Comparison of ENCODE assay signal across 7 cellular contexts in genomic region chr10:5877041-5877440, GRCh38. TPM values are rescaled to one million over a fixed set of nuclear protein-coding genes. Genes with fewer than 3 reads are reported as not detected.
DNase-seq lines count a peak whose midpoint lies in the region; ATAC-seq and TF ChIP-seq lines count a peak whose summit lies in the region.
"Not testable (repeated sequence)": the region's sequence is repeated elsewhere in the genome, so short reads cannot be mapped to it uniquely, and the experiment has no call there.

No MANE protein-coding gene starts in this region.

- H3K4me3 ChIP-seq in hepatocyte, smooth muscle cell, vagina: not testable (repeated sequence)

- H4K20me1 ChIP-seq in hepatocyte (ENCODE audit: insufficient read depth, poor library complexity, severe bottlenecking); smooth muscle cell (ENCODE audit: low read depth): not testable (repeated sequence)

- H3K9me3 Mint-ChIP-seq in HFFc6; chondrocyte (ENCODE audit: low read depth); mesothelial cell of epicardium: not testable (repeated sequence)

- H3F3A ChIP-seq in smooth muscle cell (ENCODE audit: low read depth) = not testable (repeated sequence)

- not testable (repeated sequence) for TF ChIP-seq POLR2A in vagina (IDR thresholded peaks at IDR 0.05)

- H3K27ac ChIP-seq in hepatocyte (peak overlapping the region; percentile 57), smooth muscle cell (ENCODE audit: low read depth) (peak overlapping the region; percentile 5), vagina (peak overlapping the region; percentile 69)

- H3K9ac ChIP-seq in smooth muscle cell (ENCODE audit: low read depth) = not testable (repeated sequence)

- not testable (repeated sequence) for H3K79me2 ChIP-seq in hepatocyte; smooth muscle cell (ENCODE audit: low read depth)

- not testable (repeated sequence) for H3K9me2 ChIP-seq in hepatocyte (replicated peaks; ENCODE audit: insufficient read depth)

- H3K27ac Mint-ChIP-seq in HFFc6 (peak overlapping the region; percentile 94), chondrocyte (ENCODE audit: unreplicated experiment) (peak overlapping the region; percentile 64), mesothelial cell of epicardium (peak overlapping the region; percentile 12)

- not testable (repeated sequence) for H3K27me3 Mint-ChIP-seq in HFFc6 (ENCODE audit: insufficient read depth); chondrocyte (ENCODE audit: low read depth); mesothelial cell of epicardium (ENCODE audit: low read depth)

- H3K4me2 ChIP-seq in hepatocyte, smooth muscle cell: not testable (repeated sequence)

- H3K9me3 ChIP-seq in hepatocyte (ENCODE audit: low read depth); smooth muscle cell (replicated peaks; ENCODE audit: low read depth); vagina: not testable (repeated sequence)

- intact Hi-C loops in vagina (cut with DNase I) = loop anchor here (10.0 kb wide), 1 partner anchor 62 kb away; the partner anchor contains the start of gene GDI2

- ATAC-seq in SK-N-SH treated with all-trans-retinoic acid at 6 μM for 48 hours = peak; percentile 6; the same call in 2 of the 3 replicates

- H3K4me1 ChIP-seq in hepatocyte (ENCODE audit: insufficient read depth); smooth muscle cell (ENCODE audit: low read depth): not testable (repeated sequence)
- peaks cover 13% of the 10 kb centered on the region for H3K4me1 ChIP-seq in vagina

- not testable (repeated sequence) for H2AFZ ChIP-seq in hepatocyte; smooth muscle cell (ENCODE audit: low read depth)

- H3K36me3 Mint-ChIP-seq in HFFc6 (ENCODE audit: low read depth) (peaks cover 12% of the 10 kb centered on the region; the same call in 1 of the 2 replicates), mesothelial cell of epicardium (peaks cover 22% of the 10 kb centered on the region)
- H3K36me3 Mint-ChIP-seq in chondrocyte (ENCODE audit: low read depth) = not testable (repeated sequence)

- H3K4me3 Mint-ChIP-seq in HFFc6; chondrocyte (ENCODE audit: unreplicated experiment); mesothelial cell of epicardium: not testable (repeated sequence)

- not testable (repeated sequence) for H3K27me3 ChIP-seq in hepatocyte; smooth muscle cell (ENCODE audit: low read depth); vagina

- not testable (repeated sequence) for TF ChIP-seq CTCF in HFFc6 (IDR thresholded peaks at IDR 0.05); chondrocyte (IDR thresholded peaks at IDR 0.05); hepatocyte (IDR thresholded peaks at IDR 0.05; ENCODE audit: poor library complexity); mesothelial cell of epicardium (IDR thresholded peaks at IDR 0.05; ENCODE audit: unreplicated experiment); smooth muscle cell (IDR thresholded peaks at IDR 0.05; ENCODE audit: borderline replicate concordance, insufficient read depth, poor library complexity, severe bottlenecking); vagina (IDR thresholded peaks at IDR 0.05)

- WGBS in hepatocyte (ENCODE audit: low lambda C conversion rate, missing lambda C conversion rate) = 83% methylated on average over 7 of the region's 7 CpGs
- WGBS in smooth muscle cell (ENCODE audit: low lambda C conversion rate) = 91% methylated on average over 7 of the region's 7 CpGs

- H3K4me1 Mint-ChIP-seq in HFFc6 (ENCODE audit: low read depth) (peaks cover 33% of the 10 kb centered on the region), chondrocyte (ENCODE audit: low read depth) (peaks cover 16% of the 10 kb centered on the region)
- not testable (repeated sequence) for H3K4me1 Mint-ChIP-seq in mesothelial cell of epicardium

- H3K36me3 ChIP-seq in hepatocyte (replicated peaks; ENCODE audit: insufficient read depth, low read depth); smooth muscle cell (ENCODE audit: low read depth): not testable (repeated sequence)
- H3K36me3 ChIP-seq in vagina = peaks cover 0 to 39% of the 10 kb centered on the region in 2 donors

- not testable (repeated sequence) for DNase-seq in HFFc6; chondrocyte (ENCODE audit: low spot score); hepatocyte (ENCODE audit: low spot score); mesothelial cell of epicardium (ENCODE audit: low spot score in 2 of 2, unreplicated experiment in 2 of 2); smooth muscle cell (lab: John Stamatoyannopoulos, UW; ENCODE audit: unreplicated experiment); vagina (ENCODE audit: extremely low spot score in 2 of 2)

RNA-seq across cellular contexts. Expression of gene ANKRD16, which starts 12.7 kb away (rescaled TPM):
- total RNA-seq in HFFc6 (2021; fragmentation: NEBNext Ultra II Directional; extraction: Animal tissue kit (Norgen Biotek cat#: 25700)) = 1 to 10 TPM; 4.7 to 6.7 (median 5.5) TPM
- 5.8 to 6.5 TPM (median 6.4 TPM) in 3 replicates for total RNA-seq in chondrocyte
- total RNA-seq in hepatocyte = 4.6 and 6.8 TPM in 2 replicates
- polyA plus RNA-seq in hepatocyte = 11.5 and 15.7 TPM in 2 replicates
- total RNA-seq in mesothelial cell of epicardium = 14.6 to 15.2 TPM (median 14.7 TPM) in 3 replicates
- 2.7 and 4.6 TPM in 2 replicates for total RNA-seq in smooth muscle cell
- polyA plus RNA-seq in smooth muscle cell = 3.7 and 10.3 TPM in 2 replicates
- 17.7 TPM for total RNA-seq in vagina

RNA-seq across cellular contexts. Expression of gene FBH1, which starts 13.0 kb away (rescaled TPM):
- total RNA-seq in HFFc6 (2021; fragmentation: NEBNext Ultra II Directional; extraction: Animal tissue kit (Norgen Biotek cat#: 25700)) = 10 to 100 TPM; 60.1 to 69.8 (median 64.2) TPM
- total RNA-seq in chondrocyte (62.2 to 96.6 TPM (median 66.5 TPM) in 3 replicates), hepatocyte (66.1 and 66.4 TPM in 2 replicates), mesothelial cell of epicardium (68.0 to 76.6 TPM (median 72.6 TPM) in 3 replicates), smooth muscle cell (58.2 and 70.0 TPM in 2 replicates), vagina (108 TPM)
- polyA plus RNA-seq in hepatocyte (72.9 and 80.3 TPM in 2 replicates), smooth muscle cell (68.4 and 84.2 TPM in 2 replicates)

Comparison
In these comparisons a context has a peak if more than half of its experiments do, and no peak if none do; other contexts are left out.
1. H3K27ac Mint-ChIP-seq: peak in every context shown above with its lines; median percentile 94 in HFFc6; 64 in chondrocyte; 12 in mesothelial cell of epicardium.
2. H3K27ac ChIP-seq: peak in every context shown above with its lines; median percentile 69 in vagina; 57 in hepatocyte; 5 in smooth muscle cell.